In genomic region chr5:95986937-95987520, GRCh38 we compare ENCODE assay signal across 2 cellular contexts.
TF ChIP-seq lines count a peak whose summit lies in the region.

No MANE protein-coding gene starts in this region.

TF ChIP-seq in IMR-90, 13 proteins besides CTCF, POLR2A, EP300 and RAD21:
- no peak for TF ChIP-seq BHLHE40 (IDR thresholded peaks at IDR 0.05; ENCODE audit: low read depth, low read length)
- TF ChIP-seq MAZ (IDR thresholded peaks at IDR 0.05; ENCODE audit: borderline replicate concordance, low read depth, low read length): no peak
- no peak for TF ChIP-seq NFE2L2 (IDR thresholded peaks at IDR 0.05; ENCODE audit: low read depth, low read length)
- TF ChIP-seq CHD1 (IDR thresholded peaks at IDR 0.05; ENCODE audit: low read depth, low read length): no peak

TF ChIP-seq in K562, 482 proteins besides CTCF, POLR2A, EP300 and RAD21:
- TF ChIP-seq RFX5 (IDR thresholded peaks at IDR 0.05; ENCODE audit: low read depth, low read length) (no peak), ZZZ3 (IDR thresholded peaks at IDR 0.05) (no peak), RBFOX2 (IDR thresholded peaks at IDR 0.05; ENCODE audit: low read depth, low read length) (no peak), BDP1 (IDR thresholded peaks at IDR 0.05; ENCODE audit: insufficient read depth, insufficient read length) (no peak), CBFA2T3 (IDR thresholded peaks at IDR 0.05) (peak; percentile 73), KDM1A (IDR thresholded peaks at IDR 0.05) (peak; percentile 64 to 78; a peak in 3 of 4 replicates), NFE2 (IDR thresholded peaks at IDR 0.05; ENCODE audit: low read depth) (no peak), AFF4 (CRISPR knock-in tag; IDR thresholded peaks at IDR 0.05) (no peak)
